7 cellular contexts compared by ENCODE assay signal in the genomic region with DNA sequence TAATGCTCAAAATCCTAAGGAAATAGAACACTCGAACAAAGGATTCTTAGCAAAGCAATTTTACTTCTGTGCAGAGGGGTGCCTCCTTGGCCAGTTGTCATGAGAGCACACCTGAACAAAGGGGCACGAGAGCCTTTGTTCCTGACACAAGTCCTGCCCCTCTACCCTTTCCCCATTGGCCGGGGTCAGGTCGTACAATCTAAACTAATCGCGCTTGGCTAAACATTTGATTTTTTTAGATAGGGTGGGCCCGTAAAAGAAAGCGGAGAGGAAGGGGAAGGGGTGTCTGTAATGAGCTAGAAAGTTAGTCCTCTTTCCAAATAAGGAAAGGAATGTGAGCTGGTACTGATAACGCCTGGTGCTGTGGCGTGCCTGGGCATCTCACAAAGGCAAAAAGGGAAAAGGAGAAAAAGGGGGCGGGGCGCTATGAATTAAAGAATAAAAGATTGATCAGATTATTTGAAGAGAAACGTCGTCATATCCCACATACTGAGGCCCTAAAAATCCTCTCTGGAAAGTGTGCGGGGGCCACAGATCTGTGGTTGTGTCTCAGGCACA. TPM values are rescaled to one million over a fixed set of nuclear protein-coding genes. Genes with fewer than 3 reads are reported as not detected.
DNase-seq lines count a peak whose midpoint lies in the region; FAIRE-seq and TF ChIP-seq lines count a peak whose summit lies in the region.
"Not testable (repeated sequence)": the region's sequence is repeated elsewhere in the genome, so short reads cannot be mapped to it uniquely, and the experiment has no call there.

No MANE protein-coding gene starts in this region.

- not testable (repeated sequence) for H3K4me2 ChIP-seq in astrocyte (ENCODE audit: low read length)

- H3K4me3 ChIP-seq in HUES48 (ENCODE audit: low read depth, low read length); astrocyte (ENCODE audit: insufficient read depth, low read depth, low read length); right atrium auricular region; mesodermal cell (ENCODE audit: extremely low read depth, insufficient read depth, low read length, poor library complexity, severe bottlenecking); stomach smooth muscle (ENCODE audit: low read length in 2 of 2): not testable (repeated sequence)

- H2AFZ ChIP-seq in astrocyte (ENCODE audit: low read depth, low read length), result not testable (repeated sequence)

- H4K20me1 ChIP-seq in astrocyte (ENCODE audit: insufficient read depth, low read length), result not testable (repeated sequence)

- 86 to 88% methylated on average over 11 to 14 of the region's 15 CpGs for WGBS in mesodermal cell (ENCODE audit: insufficient coverage in 2 of 2), 2 experiments

- H3K9me3 Mint-ChIP-seq in astrocyte (ENCODE audit: unreplicated experiment); endothelial cell (ENCODE audit: unreplicated experiment): not testable (repeated sequence)

- H3K36me3 ChIP-seq in HUES48 (ENCODE audit: control insufficient read depth, insufficient read depth, low read length), result peaks cover 44% of the 10 kb centered on the region
- H3K36me3 ChIP-seq in astrocyte (ENCODE audit: insufficient read depth, low read length), result peaks cover 17% of the 10 kb centered on the region
- H3K36me3 ChIP-seq in right atrium auricular region, result peaks cover 15% of the 10 kb centered on the region
- peaks cover 50% of the 10 kb centered on the region for H3K36me3 ChIP-seq in mesodermal cell (ENCODE audit: control insufficient read depth, insufficient read depth, low read length)
- peaks cover 6 to 16% of the 10 kb centered on the region in 2 donors for H3K36me3 ChIP-seq in stomach smooth muscle (ENCODE audit: control insufficient read depth in 2 of 2, insufficient read depth in 2 of 2, low read length in 2 of 2)

- H3K27ac Mint-ChIP-seq in astrocyte (ENCODE audit: unreplicated experiment) (peak overlapping the region; percentile 66), endothelial cell (ENCODE audit: unreplicated experiment) (peak overlapping the region; percentile 72)

- not testable (repeated sequence) for H3K4me1 Mint-ChIP-seq in astrocyte (ENCODE audit: low read depth, unreplicated experiment)
- H3K4me1 Mint-ChIP-seq in endothelial cell (ENCODE audit: unreplicated experiment), result peaks cover 15% of the 10 kb centered on the region

- intact Hi-C loops in posterior vena cava (cut with DNase I), result not testable (repeated sequence)

- H3K9me3 ChIP-seq in HUES48 (ENCODE audit: control insufficient read depth, insufficient read depth, low read length); astrocyte (ENCODE audit: insufficient read depth, low read depth, low read length); right atrium auricular region; mesodermal cell (ENCODE audit: control insufficient read depth, low read length); stomach smooth muscle (ENCODE audit: control insufficient read depth in 2 of 2, low read length in 2 of 2): not testable (repeated sequence)

- FAIRE-seq in astrocyte (lab: Jason Lieb, UNC), result not testable (repeated sequence)

- not testable (repeated sequence) for DNase-seq in astrocyte (ENCODE audit: low read depth); endothelial cell (ENCODE audit: low spot score); right atrium auricular region (ENCODE audit: low spot score)
- DNase-seq in posterior vena cava (ENCODE audit: low spot score), result peak; percentile 37

- not testable (repeated sequence) for H3K9ac ChIP-seq in HUES48 (ENCODE audit: low read depth, low read length); astrocyte (ENCODE audit: low read length); stomach smooth muscle (ENCODE audit: low read length in 2 of 2)

- H3K79me2 ChIP-seq in astrocyte (ENCODE audit: insufficient read depth, low read length), result not testable (repeated sequence)

- H3K27me3 Mint-ChIP-seq in astrocyte (ENCODE audit: low read depth, unreplicated experiment); endothelial cell (ENCODE audit: unreplicated experiment): not testable (repeated sequence)

- not testable (repeated sequence) for H3K4me3 Mint-ChIP-seq in astrocyte (ENCODE audit: unreplicated experiment)
- peak overlapping the region; percentile 59 for H3K4me3 Mint-ChIP-seq in endothelial cell (ENCODE audit: unreplicated experiment)

- peaks cover 20% of the 10 kb centered on the region for H3K36me3 Mint-ChIP-seq in astrocyte (ENCODE audit: low read depth, unreplicated experiment)
- H3K36me3 Mint-ChIP-seq in endothelial cell (ENCODE audit: low read depth, unreplicated experiment), result peaks cover 10% of the 10 kb centered on the region

- H3K4me1 ChIP-seq in HUES48 (ENCODE audit: control insufficient read depth, insufficient read depth, low read length); mesodermal cell (ENCODE audit: control insufficient read depth, insufficient read depth, low read length, poor library complexity, severe bottlenecking): not testable (repeated sequence)
- H3K4me1 ChIP-seq in astrocyte (ENCODE audit: insufficient read depth, low read length) (peaks cover 11% of the 10 kb centered on the region), right atrium auricular region (peaks cover 0 to 24% of the 10 kb centered on the region in 2 donors), stomach smooth muscle (ENCODE audit: control insufficient read depth, insufficient read depth, low read length) (peaks cover 12% of the 10 kb centered on the region)

- not testable (repeated sequence) for TF ChIP-seq CTCF in astrocyte (IDR thresholded peaks at IDR 0.05; ENCODE audit: insufficient read depth, low read depth, low read length); endothelial cell (IDR thresholded peaks at IDR 0.05; ENCODE audit: unreplicated experiment); right atrium auricular region (IDR thresholded peaks at IDR 0.05)

- not testable (repeated sequence) for H3K27me3 ChIP-seq in HUES48 (ENCODE audit: control insufficient read depth, insufficient read depth, low read length); astrocyte (ENCODE audit: insufficient read depth, low read length); right atrium auricular region; stomach smooth muscle (ENCODE audit: control insufficient read depth in 1 of 2, insufficient read depth in 2 of 2, low read length in 2 of 2)

- peak overlapping the region; percentile 56 for H3K27ac ChIP-seq in HUES48 (ENCODE audit: low read depth, low read length)
- H3K27ac ChIP-seq in astrocyte (ENCODE audit: low read depth, low read length), result not testable (repeated sequence)
- H3K27ac ChIP-seq in right atrium auricular region, result peak overlapping the region; percentile 70 to 88
- peak overlapping the region; percentile 13 for H3K27ac ChIP-seq in mesodermal cell (ENCODE audit: low read depth, low read length, severe bottlenecking)
- H3K27ac ChIP-seq in stomach smooth muscle (ENCODE audit: low read length), result peak overlapping the region; percentile 53

RNA-seq across cellular contexts. Expression of a gene that starts 4.0 kb away (rescaled TPM):
- 17.3 and 18.4 TPM in 2 replicates for total RNA-seq in astrocyte
- 17.7 TPM for total RNA-seq in endothelial cell (ENCODE audit: unreplicated experiment)
- total RNA-seq in right atrium auricular region, result 10 to 100 TPM in 1 of 2 donors, 1 to 10 TPM in 1; 8.2 to 19.7 TPM
- polyA plus RNA-seq in mesodermal cell (2013, experiment 1 of 2), result 18.2 TPM
- 17.9 TPM for polyA plus RNA-seq in mesodermal cell (2013, experiment 2 of 2)
- 10 to 100 TPM; 12.5 to 13.2 TPM for total RNA-seq in posterior vena cava

RNA-seq across cellular contexts. Expression of a gene that starts 23.7 kb away (rescaled TPM):
- 25.8 and 26.6 TPM in 2 replicates for total RNA-seq in astrocyte
- total RNA-seq in endothelial cell (ENCODE audit: unreplicated experiment), result 24.6 TPM
- total RNA-seq in right atrium auricular region, result 1 to 10 TPM; 1.5 to 4.8 TPM
- polyA plus RNA-seq in mesodermal cell (2013, experiment 1 of 2), result 18.1 TPM
- polyA plus RNA-seq in mesodermal cell (2013, experiment 2 of 2), result 17.0 TPM
- total RNA-seq in posterior vena cava, result 10 to 100 TPM in 1 of 2 donors, 1 to 10 TPM in 1; 9.9 to 10.4 TPM

RNA-seq across cellular contexts. Expression of a gene that starts 26.0 kb away (rescaled TPM):
- 48.3 and 61.8 TPM in 2 replicates for total RNA-seq in astrocyte
- 93.9 TPM for total RNA-seq in endothelial cell (ENCODE audit: unreplicated experiment)
- 10 to 100 TPM; 37.3 to 49.5 TPM for total RNA-seq in right atrium auricular region
- polyA plus RNA-seq in mesodermal cell (2013, experiment 1 of 2), result 51.8 TPM
- 50.5 TPM for polyA plus RNA-seq in mesodermal cell (2013, experiment 2 of 2)
- 10 to 100 TPM; 40.2 to 41.5 TPM for total RNA-seq in posterior vena cava

RNA-seq across cellular contexts. Expression of a gene that starts 26.1 kb away (rescaled TPM):
- total RNA-seq in astrocyte, result 7.7 and 8.3 TPM in 2 replicates
- total RNA-seq in endothelial cell (ENCODE audit: unreplicated experiment), result 15.9 TPM
- total RNA-seq in right atrium auricular region, result 10 to 100 TPM; 15.4 to 21.8 TPM
- polyA plus RNA-seq in mesodermal cell (2013, experiment 1 of 2), result 12.1 TPM
- polyA plus RNA-seq in mesodermal cell (2013, experiment 2 of 2), result 12.9 TPM
- 1 to 10 TPM; 7.4 to 7.8 TPM for total RNA-seq in posterior vena cava

RNA-seq across cellular contexts. Expression of a gene that starts 41.5 kb away (rescaled TPM):
- total RNA-seq in astrocyte, result 79.6 and 83.5 TPM in 2 replicates
- total RNA-seq in endothelial cell (ENCODE audit: unreplicated experiment), result 60.0 TPM
- total RNA-seq in right atrium auricular region, result 10 to 100 TPM; 11.3 to 17.9 TPM
- polyA plus RNA-seq in mesodermal cell (2013, experiment 1 of 2), result 38.0 TPM
- 32.0 TPM for polyA plus RNA-seq in mesodermal cell (2013, experiment 2 of 2)
- 10 to 100 TPM; 61.5 to 62.8 TPM for total RNA-seq in posterior vena cava
